In the genomic region with DNA sequence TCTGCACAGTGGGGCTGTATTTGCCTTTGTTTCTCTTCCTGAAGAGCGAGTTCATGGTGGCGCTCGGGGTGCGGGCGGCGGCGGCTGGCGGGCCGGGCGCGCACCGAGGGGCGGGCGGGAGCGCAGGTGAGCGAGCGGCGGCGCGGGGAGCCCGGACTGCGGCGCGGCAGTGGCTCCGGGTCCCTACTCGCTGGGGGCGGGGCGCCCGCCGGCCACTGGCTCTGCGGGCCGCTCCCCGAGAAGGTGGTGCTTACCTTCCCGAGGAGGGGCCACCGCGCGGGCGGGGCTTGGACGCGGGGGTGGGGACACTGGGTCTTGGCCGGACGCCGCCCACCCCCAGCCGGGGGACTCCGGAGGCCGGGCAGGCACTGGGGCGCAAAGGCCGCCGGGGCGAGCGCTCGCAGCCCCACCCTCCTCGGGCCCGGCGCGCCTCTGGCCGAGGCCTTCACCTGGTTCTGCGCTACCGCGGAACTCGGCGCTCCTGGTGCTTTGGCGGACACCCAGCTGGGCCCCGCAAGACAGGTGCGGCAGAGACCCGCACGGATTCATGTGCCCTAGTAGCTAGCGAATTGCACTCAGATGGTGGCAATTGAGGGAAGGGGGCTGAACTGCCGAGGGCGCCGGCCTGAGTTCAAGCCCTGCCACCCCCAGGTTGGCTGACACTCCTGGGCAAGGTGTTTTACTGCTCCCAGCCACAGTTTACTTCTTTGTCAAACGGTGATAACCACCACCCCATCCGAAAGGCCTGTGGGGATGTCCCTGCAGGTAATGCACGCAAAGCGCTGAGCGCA, we compare ENCODE assay signal across 8 cellular contexts. TPM values are rescaled to one million over a fixed set of nuclear protein-coding genes. Genes with fewer than 3 reads are reported as not detected.
A peak's percentile ranks its signal among the peaks of the same experiment; 100 is the strongest.
DNase-seq lines count a peak whose midpoint lies in the region; ATAC-seq and TF ChIP-seq lines count a peak whose summit lies in the region.

A gene with protein sequence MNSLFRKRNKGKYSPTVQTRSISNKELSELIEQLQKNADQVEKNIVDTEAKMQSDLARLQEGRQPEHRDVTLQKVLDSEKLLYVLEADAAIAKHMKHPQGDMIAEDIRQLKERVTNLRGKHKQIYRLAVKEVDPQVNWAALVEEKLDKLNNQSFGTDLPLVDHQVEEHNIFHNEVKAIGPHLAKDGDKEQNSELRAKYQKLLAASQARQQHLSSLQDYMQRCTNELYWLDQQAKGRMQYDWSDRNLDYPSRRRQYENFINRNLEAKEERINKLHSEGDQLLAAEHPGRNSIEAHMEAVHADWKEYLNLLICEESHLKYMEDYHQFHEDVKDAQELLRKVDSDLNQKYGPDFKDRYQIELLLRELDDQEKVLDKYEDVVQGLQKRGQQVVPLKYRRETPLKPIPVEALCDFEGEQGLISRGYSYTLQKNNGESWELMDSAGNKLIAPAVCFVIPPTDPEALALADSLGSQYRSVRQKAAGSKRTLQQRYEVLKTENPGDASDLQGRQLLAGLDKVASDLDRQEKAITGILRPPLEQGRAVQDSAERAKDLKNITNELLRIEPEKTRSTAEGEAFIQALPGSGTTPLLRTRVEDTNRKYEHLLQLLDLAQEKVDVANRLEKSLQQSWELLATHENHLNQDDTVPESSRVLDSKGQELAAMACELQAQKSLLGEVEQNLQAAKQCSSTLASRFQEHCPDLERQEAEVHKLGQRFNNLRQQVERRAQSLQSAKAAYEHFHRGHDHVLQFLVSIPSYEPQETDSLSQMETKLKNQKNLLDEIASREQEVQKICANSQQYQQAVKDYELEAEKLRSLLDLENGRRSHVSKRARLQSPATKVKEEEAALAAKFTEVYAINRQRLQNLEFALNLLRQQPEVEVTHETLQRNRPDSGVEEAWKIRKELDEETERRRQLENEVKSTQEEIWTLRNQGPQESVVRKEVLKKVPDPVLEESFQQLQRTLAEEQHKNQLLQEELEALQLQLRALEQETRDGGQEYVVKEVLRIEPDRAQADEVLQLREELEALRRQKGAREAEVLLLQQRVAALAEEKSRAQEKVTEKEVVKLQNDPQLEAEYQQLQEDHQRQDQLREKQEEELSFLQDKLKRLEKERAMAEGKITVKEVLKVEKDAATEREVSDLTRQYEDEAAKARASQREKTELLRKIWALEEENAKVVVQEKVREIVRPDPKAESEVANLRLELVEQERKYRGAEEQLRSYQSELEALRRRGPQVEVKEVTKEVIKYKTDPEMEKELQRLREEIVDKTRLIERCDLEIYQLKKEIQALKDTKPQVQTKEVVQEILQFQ (N-terminal part only) (minus strand): TSS at position 158 of the 791 bp plus-strand sequence. CDS start 103 bp downstream, at position 55.

- H3K9me3 ChIP-seq in endocrine pancreas (ENCODE audit: control insufficient read depth, low read length), result no peaks in the 10 kb centered on the region
- H3K9me3 ChIP-seq in uterus, result no peaks in the 10 kb centered on the region

- peak within 1 kb of the TSS; percentile 45 for H3K4me3 ChIP-seq in endocrine pancreas (ENCODE audit: control insufficient read depth, insufficient read depth, low read length)
- H3K4me3 ChIP-seq in uterus, result peak within 1 kb of the TSS; percentile 44

- peak within 1 kb of the TSS; percentile 97 for H3K9ac ChIP-seq in endocrine pancreas (ENCODE audit: control insufficient read depth, insufficient read depth, low read length)

- TF ChIP-seq CTCF in uterus (IDR thresholded peaks at IDR 0.05), result no peak

- H3K27me3 ChIP-seq in endocrine pancreas (ENCODE audit: control insufficient read depth, insufficient read depth, low read length), result no peaks in the 10 kb centered on the region
- H3K27me3 ChIP-seq in uterus, result peaks cover 0 to 6% of the 10 kb centered on the region in 2 donors

- peak; percentile 17 to 54 for TF ChIP-seq POLR2A in uterus (IDR thresholded peaks at IDR 0.05)

- no peaks in the 10 kb centered on the region for H3K4me1 ChIP-seq in endocrine pancreas (ENCODE audit: control insufficient read depth, insufficient read depth, low read length)
- peaks cover 2 to 16% of the 10 kb centered on the region in 2 donors for H3K4me1 ChIP-seq in uterus

- peak; percentile 59 for DNase-seq in activated CD8-positive, alpha-beta memory T cell treated with anti-CD3 and anti-CD28 coated beads for 24 hours
- no peak for DNase-seq in activated CD8-positive, alpha-beta memory T cell treated with anti-CD3 and anti-CD28 coated beads, Interleukin-2, amount 50 U/mL, for 4 hours
- DNase-seq in NCI-H774 (lab: John Stamatoyannopoulos, UW), result peak; percentile 95
- DNase-seq in mucosa of gallbladder (ENCODE audit: low spot score), result peak; percentile 85
- peak; percentile 61 to 75 for DNase-seq in uterus
- DNase-seq in NCI-H187 treated with DMSO at 0.1 percent for 48 hours (lab: John Stamatoyannopoulos, UW), result no peak

- peak within 1 kb of the TSS; percentile 53 to 72 for H3K27ac ChIP-seq in uterus

- ATAC-seq in HG03457 (IDR thresholded peaks at IDR 0.05; ENCODE audit: unreplicated experiment), result no peak

- H3K36me3 ChIP-seq in endocrine pancreas (ENCODE audit: control insufficient read depth, insufficient read depth, low read length), result no peaks in the 10 kb centered on the region
- H3K36me3 ChIP-seq in uterus, result no peaks in the 10 kb centered on the region

- intact Hi-C loops in uterus (cut with DNase I; ENCODE audit: low total_unique reads), result no loop called here

RNA-seq across cellular contexts. Expression of the gene that starts here (rescaled TPM):
- total RNA-seq in mucosa of gallbladder (62.2 TPM), uterus (10 to 100 TPM in 3 of 4 donors, 1 to 10 TPM in 1; 8.7 to 39.6 (median 15.2) TPM)

Comparison
In these comparisons a context has a peak if more than half of its experiments do, and no peak if none do; other contexts are left out.
1. DNase-seq: peak in activated CD8-positive, alpha-beta memory T cell treated with anti-CD3 and anti-CD28 coated beads for 24 hours (single experiment), NCI-H774 (single experiment), mucosa of gallbladder (single experiment) and uterus (2 of 2); none in activated CD8-positive, alpha-beta memory T cell treated with anti-CD3 and anti-CD28 coated beads, Interleukin-2, amount 50 U/mL, for 4 hours (single experiment) and NCI-H187 treated with DMSO at 0.1 percent for 48 hours (single experiment).